In genomic region chr1:115838805-115839705, GRCh38 we compare ENCODE assay signal across 8 cellular contexts. TPM values are rescaled to one million over a fixed set of nuclear protein-coding genes. Genes with fewer than 3 reads are reported as not detected.
DNase-seq lines count a peak whose midpoint lies in the region; ATAC-seq, FAIRE-seq and TF ChIP-seq lines count a peak whose summit lies in the region.

No MANE protein-coding gene starts in this region.

- H3K9me3 Mint-ChIP-seq in T-cell, result no peaks in the 10 kb centered on the region
- H3K9me3 Mint-ChIP-seq in neural progenitor cell, result no peaks in the 10 kb centered on the region

- CTCF ChIA-PET in T-cell (lab: Charles Lee), result interaction anchor here in 1 of 2 donors (0.6 kb wide), 1 partner anchor 702 kb away, joined by 3 read pairs; no protein-coding TSS in a partner anchor

- peaks cover 61 to 63% of the 10 kb centered on the region in 2 donors for H3K27me3 Mint-ChIP-seq in T-cell
- H3K27me3 Mint-ChIP-seq in neural progenitor cell (ENCODE audit: insufficient read depth, low read depth), result peaks cover 37% of the 10 kb centered on the region

- H3K79me2 ChIP-seq in fibroblast of lung (ENCODE audit: control insufficient read depth, insufficient read depth, low read length), result no peaks in the 10 kb centered on the region
- no peaks in the 10 kb centered on the region for H3K79me2 ChIP-seq in neural progenitor cell (ENCODE audit: low read depth)

- H3K4me2 ChIP-seq in fibroblast of lung (ENCODE audit: extremely low read depth, insufficient read depth, low read length) (peak overlapping the region; percentile 44), neural progenitor cell (peak overlapping the region; percentile 68)

- peaks cover 6 to 10% (median 8%) of the 10 kb centered on the region in 3 donors for H3K4me1 Mint-ChIP-seq in T-cell
- H3K4me1 Mint-ChIP-seq in neural progenitor cell, result peaks cover 11% of the 10 kb centered on the region

- POLR2A ChIA-PET in T-cell (lab: Charles Lee), result no interaction called here

- no peaks in the 10 kb centered on the region for H3K36me3 Mint-ChIP-seq in T-cell
- H3K36me3 Mint-ChIP-seq in neural progenitor cell, result no peaks in the 10 kb centered on the region

- H3K27me3 ChIP-seq in fibroblast of lung (ENCODE audit: control insufficient read depth, insufficient read depth, low read length) (peaks cover 51% of the 10 kb centered on the region), neural progenitor cell (peaks cover 60% of the 10 kb centered on the region), small intestine (ENCODE audit: control insufficient read depth in 2 of 2, insufficient read depth in 2 of 2, low read length in 2 of 2) (peaks cover 18 to 33% of the 10 kb centered on the region in 2 donors)

- H4K20me1 ChIP-seq in fibroblast of lung (ENCODE audit: control insufficient read depth, extremely low read depth, insufficient read depth, low read length), result no peaks in the 10 kb centered on the region
- H4K20me1 ChIP-seq in neural progenitor cell (ENCODE audit: low read depth), result no peaks in the 10 kb centered on the region

- no peaks in the 10 kb centered on the region for H3F3A ChIP-seq in neural progenitor cell (ENCODE audit: low read depth)

- H3K9ac ChIP-seq in fibroblast of lung (ENCODE audit: insufficient read depth, low read length) (peak overlapping the region; percentile 4), neural progenitor cell (no peak overlapping the region)

- TF ChIP-seq CTCF in fibroblast of lung (conservative IDR thresholded peaks at IDR 0.05 in 1 of 2, IDR thresholded peaks at IDR 0.05 in 1 of 2; ENCODE audit: low read depth in 1 of 2, low read length in 2 of 2) (no peak), neural progenitor cell (IDR thresholded peaks at IDR 0.05) (no peak)

- H2AFZ ChIP-seq in fibroblast of lung (ENCODE audit: low read length), result no peak overlapping the region
- peak overlapping the region; percentile 80 for H2AFZ ChIP-seq in neural progenitor cell (replicated peaks)

- H3K4me3 ChIP-seq in fibroblast of lung (replicated peaks in 1 of 4; ENCODE audit: control extremely low read depth in 1 of 4, insufficient read depth in 1 of 4, low read depth in 3 of 4, low read length in 4 of 4) (peak overlapping the region in 1 of 4 experiments; percentile 15), neural progenitor cell (peak overlapping the region; percentile 36), small intestine (ENCODE audit: low read depth in 1 of 2, low read length in 2 of 2) (peak overlapping the region in 1 of 2 donors; percentile 8)

- H3K27ac ChIP-seq in fibroblast of lung (ENCODE audit: insufficient read depth, low read length), result no peak overlapping the region
- H3K27ac ChIP-seq in neural progenitor cell, result no peak overlapping the region
- H3K27ac ChIP-seq in small intestine (ENCODE audit: low read depth in 1 of 2, low read length in 1 of 2), result no peak overlapping the region

- peak overlapping the region; percentile 25 to 73 (median 44) for H3K4me3 Mint-ChIP-seq in T-cell
- H3K4me3 Mint-ChIP-seq in neural progenitor cell, result peak overlapping the region; percentile 88

- H3K27ac Mint-ChIP-seq in T-cell, result no peak overlapping the region
- no peak overlapping the region for H3K27ac Mint-ChIP-seq in neural progenitor cell

- no peaks in the 10 kb centered on the region for H3K36me3 ChIP-seq in fibroblast of lung (ENCODE audit: control insufficient read depth, insufficient read depth, low read length)
- H3K36me3 ChIP-seq in neural progenitor cell, result no peaks in the 10 kb centered on the region
- no peaks in the 10 kb centered on the region for H3K36me3 ChIP-seq in small intestine (ENCODE audit: control insufficient read depth in 2 of 2, insufficient read depth in 2 of 2, low read length in 2 of 2)

- peaks cover 4% of the 10 kb centered on the region for H3K4me1 ChIP-seq in fibroblast of lung (ENCODE audit: control insufficient read depth, extremely low read depth, insufficient read depth, low read length)
- peaks cover 5% of the 10 kb centered on the region for H3K4me1 ChIP-seq in neural progenitor cell
- H3K4me1 ChIP-seq in small intestine (ENCODE audit: control insufficient read depth in 2 of 2, insufficient read depth in 1 of 2, low read depth in 1 of 2, low read length in 1 of 2), result peaks cover 2 to 9% of the 10 kb centered on the region in 2 donors

- 1 to 5% (median 2%) methylated on average over 76 to 77 of the region's 77 CpGs for WGBS in small intestine, 3 donors

- peak; percentile 16 for DNase-seq in activated CD4-positive, alpha-beta T cell treated with anti-CD3 and anti-CD28 coated beads for 48 hours
- DNase-seq in activated CD4-positive, alpha-beta T cell treated with anti-CD3 and anti-CD28 coated beads for 4 hours, result no peak
- DNase-seq in T-cell (no peak), fibroblast of lung (ENCODE audit: low read depth in 2 of 2) (peak in 1 of 2 donors; percentile 14), neural progenitor cell (ENCODE audit: low spot score) (peak; percentile 67), small intestine (no peak)

- H3K9me3 ChIP-seq in fibroblast of lung (ENCODE audit: control insufficient read depth, insufficient read depth, low read depth, low read length), result no peaks in the 10 kb centered on the region
- H3K9me3 ChIP-seq in neural progenitor cell (ENCODE audit: low read depth), result no peaks in the 10 kb centered on the region
- no peaks in the 10 kb centered on the region for H3K9me3 ChIP-seq in small intestine (ENCODE audit: control insufficient read depth, low read depth)

- FAIRE-seq in small intestine (lab: Jason Lieb, UNC), result no peak

- ATAC-seq in T-cell (replicated peaks in 1 of 4), result no peak
- ATAC-seq in HG03139 (IDR thresholded peaks at IDR 0.05; ENCODE audit: unreplicated experiment), result no peak
- no peak for ATAC-seq in HG03460 (IDR thresholded peaks at IDR 0.05; ENCODE audit: unreplicated experiment)

RNA-seq across cellular contexts. Expression of gene NHLH2, which starts 1.9 kb away (rescaled TPM):
- total RNA-seq in T-cell (not detected), fibroblast of lung (not detected in 2 replicates), neural progenitor cell (ENCODE audit: low replicate concordance) (0.17 and 0.56 TPM in 2 replicates)
- polyA plus RNA-seq in fibroblast of lung (not detected in 2 replicates), small intestine (not detected)
- polyA plus RNA-seq in fibroblast of lung (2012), result not detected in 2 replicates
- polyA minus RNA-seq in fibroblast of lung (ENCODE audit: low replicate concordance), result not detected in 2 replicates

Comparison
In these comparisons a context has a peak if more than half of its experiments do, and no peak if none do; other contexts are left out.
1. DNase-seq: peak in activated CD4-positive, alpha-beta T cell treated with anti-CD3 and anti-CD28 coated beads for 48 hours (single experiment) and neural progenitor cell (single experiment); none in activated CD4-positive, alpha-beta T cell treated with anti-CD3 and anti-CD28 coated beads for 4 hours (0 of 2), T-cell (0 of 34) and small intestine (single experiment).